Comparison of ENCODE assay signal across 22 cellular contexts in the genomic region with DNA sequence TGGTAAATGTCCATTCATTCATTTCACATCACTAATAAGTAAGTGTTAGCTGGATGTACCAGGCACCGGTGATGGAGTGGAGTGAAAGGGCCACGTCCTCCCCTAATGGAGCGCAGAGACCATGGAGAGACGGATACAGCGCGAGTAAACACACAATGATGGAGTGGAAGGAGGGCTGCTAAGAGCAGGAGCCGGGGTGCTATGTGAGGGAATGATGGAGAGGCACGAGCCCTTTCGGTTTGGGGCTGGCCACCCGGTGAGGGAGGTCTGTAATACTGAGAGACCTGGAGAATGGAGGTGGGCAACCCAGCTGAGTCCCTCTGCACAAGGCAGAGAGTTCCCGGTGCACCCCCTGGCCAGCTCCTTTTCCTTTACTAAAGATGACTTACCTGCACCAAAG. TPM values are rescaled to one million over a fixed set of nuclear protein-coding genes. Genes with fewer than 3 reads are reported as not detected.
DNase-seq lines count a peak whose midpoint lies in the region; ATAC-seq and TF ChIP-seq lines count a peak whose summit lies in the region.
"Had no signal": no experiment of that assay in that cellular context is flagged by ENCODE, and none has a peak within 500 bp of the region (broad histone marks: within the 10 kb centered on the region; RNA-seq: fewer than 3 reads in every experiment).

No MANE protein-coding gene starts in this region.

- DNase-seq in activated CD4-positive, CD25-positive, alpha-beta regulatory T cell treated with anti-CD3 and anti-CD28 coated beads, Interleukin-2, amount 50 U/mL, for 72 hours, result peak; percentile 12
- peak; percentile 61 for DNase-seq in cardiac septum (ENCODE audit: low spot score)
- no peak for DNase-seq in right cardiac atrium
- DNase-seq in nephron progenitor cell, result no peak
- peak; percentile 57 for DNase-seq in spleen
- no peak for DNase-seq in activated CD4-positive, alpha-beta T cell treated with anti-CD3 and anti-CD28 coated beads, Interleukin-2, amount 50 U/mL, for 1 hour
- DNase-seq: ACHN, DND-41, NCI-H1092 treated with DMSO at 0.1 percent for 48 hours, NCI-H1436 treated with DMSO at 0.1 percent for 48 hours, NCI-H1930, NCI-H226, NCI-H510A treated with DMSO at 0.1 percent for 48 hours, NCI-H774 had no signal

- H3K4me3 ChIP-seq in right cardiac atrium (ENCODE audit: low read length) (no peak overlapping the region), spleen (no peak overlapping the region)
- H3K4me3 ChIP-seq: BLaER1 treated with 17β-estradiol and CSF1 and Interleukin-3, amounts not matched to agents 10 nM and 100 nM; GM12878 had no signal

- H3K36me3 ChIP-seq in spleen, result peaks cover 0 to 45% (median 11%) of the 10 kb centered on the region in 6 donors

- TF ChIP-seq CTCF in nephron progenitor cell (IDR thresholded peaks at IDR 0.05) (no peak), spleen (IDR thresholded peaks at IDR 0.05 in 8 of 11, conservative IDR thresholded peaks at IDR 0.05 in 3 of 11) (no peak)

- H3K27me3 ChIP-seq in right cardiac atrium (ENCODE audit: control insufficient read depth, insufficient read depth), result no peaks in the 10 kb centered on the region
- no peaks in the 10 kb centered on the region for H3K27me3 ChIP-seq in spleen (replicated peaks in 1 of 7)
- H3K27me3 ChIP-seq: BLaER1 treated with 17β-estradiol and CSF1 and Interleukin-3, amounts not matched to agents 10 nM and 100 nM had no signal

- no peak for TF ChIP-seq POLR2A in spleen (IDR thresholded peaks at IDR 0.05)

- H3K4me1 ChIP-seq in right cardiac atrium (ENCODE audit: control insufficient read depth, insufficient read depth, low read length) (no peaks in the 10 kb centered on the region), spleen (no peaks in the 10 kb centered on the region)

- H3K27ac ChIP-seq in right cardiac atrium (ENCODE audit: low read length), result no peak overlapping the region
- H3K27ac ChIP-seq in spleen, result no peak overlapping the region
- H3K27ac ChIP-seq: 22Rv1; BLaER1 treated with 17β-estradiol and CSF1 and Interleukin-3, amounts not matched to agents 10 nM and 100 nM; KMS-11 had no signal

- peaks cover 47% of the 10 kb centered on the region for H3K4me1 Mint-ChIP-seq in nephron progenitor cell

- no peaks in the 10 kb centered on the region for H3K9me3 ChIP-seq in right cardiac atrium (ENCODE audit: control insufficient read depth, low read length)
- H3K9me3 ChIP-seq in spleen, result no peaks in the 10 kb centered on the region
- H3K9me3 ChIP-seq: BLaER1 treated with 17β-estradiol and CSF1 and Interleukin-3, amounts not matched to agents 10 nM and 100 nM had no signal

- no peaks in the 10 kb centered on the region for H3K36me3 Mint-ChIP-seq in nephron progenitor cell (ENCODE audit: low read depth)

- no peaks in the 10 kb centered on the region for H3K27me3 Mint-ChIP-seq in nephron progenitor cell (ENCODE audit: low read depth, poor library complexity)

- intact Hi-C loops in cardiac septum (cut with DNase I), result no loop called here
- intact Hi-C loops in right cardiac atrium (cut with DNase I), result no loop called here
- intact Hi-C loops in spleen (cut with DNase I; ENCODE audit: low total_unique reads), result no loop called here

- 93% methylated on average over 11 of the region's 11 CpGs for WGBS in right cardiac atrium
- 85 to 93% (median 91%) methylated on average over 11 of the region's 11 CpGs for WGBS in spleen, 5 donors

- no peaks in the 10 kb centered on the region for H3K9me3 Mint-ChIP-seq in nephron progenitor cell
- H3K9me3 Mint-ChIP-seq: CD8-positive, alpha-beta T cell had no signal

- H3K4me3 Mint-ChIP-seq in nephron progenitor cell, result peak overlapping the region; percentile 18
- H3K4me3 Mint-ChIP-seq: CD8-positive, alpha-beta T cell had no signal

- ATAC-seq in activated CD4-positive, CD25-positive, alpha-beta regulatory T cell treated with anti-CD3 and anti-CD28 coated beads, Interleukin-2, amount 50 U/mL, for 24 hours, result no peak
- ATAC-seq in right cardiac atrium (no peak), HG03135 (IDR thresholded peaks at IDR 0.05; ENCODE audit: unreplicated experiment) (no peak)
- ATAC-seq: CD8-positive, alpha-beta T cell; GM12878; Panc1 had no signal

- no peak overlapping the region for H3K27ac Mint-ChIP-seq in nephron progenitor cell
- H3K27ac Mint-ChIP-seq: CD8-positive, alpha-beta T cell had no signal

RNA-seq across cellular contexts. Expression of gene PEPD, which starts 53.7 kb away (rescaled TPM):
- total RNA-seq in cardiac septum (30.1 TPM), right cardiac atrium (10 to 100 TPM; 27.7 to 37.5 (median 34.9) TPM), spleen (10 to 100 TPM; 54.8 to 98.3 (median 70.7) TPM)
- polyA plus RNA-seq in right cardiac atrium (30.1 TPM), spleen (10 to 100 TPM; 38.4 to 72.2 (median 62.0) TPM)

Comparison
In these comparisons a context has a peak if more than half of its experiments do, and no peak if none do; other contexts are left out.
1. DNase-seq: peak in activated CD4-positive, CD25-positive, alpha-beta regulatory T cell treated with anti-CD3 and anti-CD28 coated beads, Interleukin-2, amount 50 U/mL, for 72 hours (single experiment), cardiac septum (single experiment) and spleen (single experiment); none in right cardiac atrium (0 of 3), nephron progenitor cell (single experiment) and activated CD4-positive, alpha-beta T cell treated with anti-CD3 and anti-CD28 coated beads, Interleukin-2, amount 50 U/mL, for 1 hour (single experiment).